In the genomic region with DNA sequence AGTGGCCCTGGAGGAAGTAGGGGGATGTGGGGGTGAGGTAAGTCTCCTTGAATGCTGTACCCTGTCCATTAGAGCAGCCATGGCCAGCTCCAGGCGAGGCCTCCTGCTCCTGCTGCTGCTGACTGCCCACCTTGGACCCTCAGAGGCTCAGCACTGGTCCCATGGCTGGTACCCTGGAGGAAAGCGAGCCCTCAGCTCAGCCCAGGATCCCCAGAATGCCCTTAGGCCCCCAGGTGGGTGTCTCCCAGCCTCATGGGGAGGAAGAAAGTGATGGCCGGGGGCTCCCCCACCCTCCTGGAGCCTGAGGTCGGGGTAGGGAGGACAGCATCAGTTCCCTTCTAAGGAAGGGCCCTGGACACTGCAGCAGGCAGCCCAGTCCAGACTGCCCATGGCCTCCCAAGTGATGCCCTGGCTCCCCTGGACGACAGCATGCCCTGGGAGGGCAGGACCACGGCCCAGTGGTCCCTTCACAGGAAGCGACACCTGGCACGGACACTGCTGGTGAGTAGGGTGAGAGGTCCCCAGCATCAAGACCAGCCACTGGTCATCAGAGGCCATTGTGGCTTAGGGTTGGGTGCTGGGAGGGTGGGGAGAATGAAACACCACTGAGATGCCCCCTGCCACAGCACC, we compare ENCODE assay signal across 12 cellular contexts. TPM values are rescaled to one million over a fixed set of nuclear protein-coding genes. Genes with fewer than 3 reads are reported as not detected.
DNase-seq lines count a peak whose midpoint lies in the region; ATAC-seq and TF ChIP-seq lines count a peak whose summit lies in the region.
"Had no signal": no experiment of that assay in that cellular context is flagged by ENCODE, and none has a peak within 500 bp of the region (broad histone marks: within the 10 kb centered on the region; RNA-seq: fewer than 3 reads in every experiment).

No MANE protein-coding gene starts in this region.

- CTCF ChIA-PET in activated B cell treated with CpG ODN at 0.5 μM for 24 hours (lab: Charles Lee), result no interaction called here

- H3K4me1 Mint-ChIP-seq in stimulated activated naive CD8-positive, alpha-beta T cell treated with anti-CD3 and anti-CD28 coated beads, Interleukin-15, Interleukin-2, amounts not matched to agents 100 ng/mL and 50 ng/mL, for 24 hours (ENCODE audit: low read depth), result peaks cover 19% of the 10 kb centered on the region
- H3K4me1 Mint-ChIP-seq in activated B cell treated with CpG ODN at 0.5 μM for 24 hours, result peaks cover 14% of the 10 kb centered on the region

- H3K27me3 Mint-ChIP-seq in stimulated activated naive CD8-positive, alpha-beta T cell treated with anti-CD3 and anti-CD28 coated beads, Interleukin-15, Interleukin-2, amounts not matched to agents 100 ng/mL and 50 ng/mL, for 24 hours, result no peaks in the 10 kb centered on the region
- H3K27me3 Mint-ChIP-seq in activated B cell treated with CpG ODN at 0.5 μM for 24 hours, result no peaks in the 10 kb centered on the region

- no peak for ATAC-seq in stimulated activated naive CD8-positive, alpha-beta T cell treated with anti-CD3 and anti-CD28 coated beads, Interleukin-15, Interleukin-2, amounts not matched to agents 100 U/mL and 50 U/mL, for 24 hours
- no peak for ATAC-seq in activated B cell treated with CpG ODN at 0.5 μM for 24 hours (ENCODE audit: low read depth)
- no peak for ATAC-seq in mucosa of descending colon
- no peak for ATAC-seq in HG03045 (IDR thresholded peaks at IDR 0.05; ENCODE audit: unreplicated experiment)

- intact Hi-C loops in activated B cell treated with CpG ODN at 0.5 μM for 24 hours (cut with micrococcal nuclease) (loop anchor here (2.0 to 10.0 kb wide), 3 partner anchors 48 to 970 kb away; partner anchors contain the start of gene RNF24), mucosa of descending colon (cut with DNase I, micrococcal nuclease) (no loop called here)

- H3K4me3 ChIP-seq in mucosa of descending colon, result no peak overlapping the region

- POLR2A ChIA-PET in activated B cell treated with CpG ODN at 0.5 μM for 24 hours (lab: Charles Lee), result interaction anchor here (1.0 to 2.1 kb wide), 5 partner anchors 11 to 241 kb away, joined by 3 to 5 read pairs (median 4); partner anchors contain the start of gene PTPRA

- H3K27ac Mint-ChIP-seq in stimulated activated naive CD8-positive, alpha-beta T cell treated with anti-CD3 and anti-CD28 coated beads, Interleukin-15, Interleukin-2, amounts not matched to agents 100 ng/mL and 50 ng/mL, for 24 hours, result no peak overlapping the region
- peak overlapping the region; percentile 89 for H3K27ac Mint-ChIP-seq in activated B cell treated with CpG ODN at 0.5 μM for 24 hours

- H3K9me3 ChIP-seq in mucosa of descending colon, result no peaks in the 10 kb centered on the region
- H3K9me3 ChIP-seq: left lung, sigmoid colon had no signal

- no peaks in the 10 kb centered on the region for H3K9me3 Mint-ChIP-seq in stimulated activated naive CD8-positive, alpha-beta T cell treated with anti-CD3 and anti-CD28 coated beads, Interleukin-15, Interleukin-2, amounts not matched to agents 100 ng/mL and 50 ng/mL, for 24 hours
- no peaks in the 10 kb centered on the region for H3K9me3 Mint-ChIP-seq in activated B cell treated with CpG ODN at 0.5 μM for 24 hours

- peaks cover 18% of the 10 kb centered on the region for H3K36me3 Mint-ChIP-seq in stimulated activated naive CD8-positive, alpha-beta T cell treated with anti-CD3 and anti-CD28 coated beads, Interleukin-15, Interleukin-2, amounts not matched to agents 100 ng/mL and 50 ng/mL, for 24 hours (ENCODE audit: low read depth)
- H3K36me3 Mint-ChIP-seq in activated B cell treated with CpG ODN at 0.5 μM for 24 hours (ENCODE audit: low read depth), result peaks cover 28% of the 10 kb centered on the region

- DNase-seq in stimulated activated naive CD8-positive, alpha-beta T cell treated with anti-CD3 and anti-CD28 coated beads, Interleukin-15, Interleukin-2, amounts not matched to agents 100 U/mL and 50 U/mL, for 24 hours, result no peak
- DNase-seq in activated B cell treated with CpG ODN at 0.5 μM for 24 hours, result no peak
- peak in 2 of 3 donors; percentile 7 to 33 for DNase-seq in mucosa of descending colon
- DNase-seq in cortex of kidney (lab: John Stamatoyannopoulos, UW), result no peak
- no peak for DNase-seq in NCI-H2107 (lab: John Stamatoyannopoulos, UW)
- no peak for DNase-seq in AG08396 (ENCODE audit: low spot score)
- DNase-seq: activated CD4-positive, CD25-positive, alpha-beta regulatory T cell; left lung; NCI-H446 treated with DMSO at 0.1 percent for 48 hours; sigmoid colon had no signal

- peaks cover 14% of the 10 kb centered on the region for H3K4me1 ChIP-seq in mucosa of descending colon (ENCODE audit: low read depth)

- TF ChIP-seq CTCF in activated B cell treated with CpG ODN at 0.5 μM for 24 hours (IDR thresholded peaks at IDR 0.05) (no peak), mucosa of descending colon (IDR thresholded peaks at IDR 0.05) (no peak)

- peak overlapping the region; percentile 97 for H3K4me3 Mint-ChIP-seq in stimulated activated naive CD8-positive, alpha-beta T cell treated with anti-CD3 and anti-CD28 coated beads, Interleukin-15, Interleukin-2, amounts not matched to agents 100 ng/mL and 50 ng/mL, for 24 hours
- H3K4me3 Mint-ChIP-seq in activated B cell treated with CpG ODN at 0.5 μM for 24 hours, result peak overlapping the region; percentile 84

- no peaks in the 10 kb centered on the region for H3K36me3 ChIP-seq in mucosa of descending colon (ENCODE audit: low read depth)

RNA-seq across cellular contexts. Expression of gene GNRH2, which starts 1.0 kb away (rescaled TPM):
- total RNA-seq in activated B cell treated with CpG ODN at 0.5 μM for 24 hours, result 0.75 TPM in 1 of 2 replicates, not detected in the other
- total RNA-seq in mucosa of descending colon, result 1 to 10 TPM in 1 of 3 donors, not detected in 2; 1.1 TPM

RNA-seq across cellular contexts. Expression of gene MRPS26, which starts 1.4 kb away (rescaled TPM):
- total RNA-seq in activated B cell treated with CpG ODN at 0.5 μM for 24 hours (30.6 and 34.7 TPM in 2 replicates), mucosa of descending colon (10 to 100 TPM; 29.6 to 47.9 (median 32.9) TPM)

RNA-seq across cellular contexts. Expression of gene OXT, which starts 27.0 kb away (rescaled TPM):
- total RNA-seq in activated B cell treated with CpG ODN at 0.5 μM for 24 hours (not detected in 2 replicates), mucosa of descending colon (under 1 TPM in 1 of 3 donors, not detected in 2; 0.66 TPM)
- total RNA-seq: sigmoid colon had no signal

RNA-seq across cellular contexts. Expression of gene AVP, which starts 40.1 kb away (rescaled TPM):
- not detected in 2 replicates for total RNA-seq in activated B cell treated with CpG ODN at 0.5 μM for 24 hours
- total RNA-seq in mucosa of descending colon, result not detected
- total RNA-seq: left lung, sigmoid colon had no signal

Comparison
In these comparisons a context has a peak if more than half of its experiments do, and no peak if none do; other contexts are left out.
1. DNase-seq: peak in mucosa of descending colon (2 of 3); none in stimulated activated naive CD8-positive, alpha-beta T cell treated with anti-CD3 and anti-CD28 coated beads, Interleukin-15, Interleukin-2, amounts not matched to agents 100 U/mL and 50 U/mL, for 24 hours (single experiment), activated B cell treated with CpG ODN at 0.5 μM for 24 hours (single experiment), cortex of kidney (single experiment), NCI-H2107 (single experiment) and AG08396 (single experiment).